ENCODE assay signal across 1 cellular context in genomic region chr12:121888478-121889266, GRCh38.
TF ChIP-seq lines count a peak whose summit lies in the region.

TSS of gene PSMD9 (plus strand) at chr12:121888790. CDS start at chr12:121888857, 67 bp downstream.

TF ChIP-seq in HepG2, 621 proteins besides CTCF, POLR2A, EP300 and RAD21 (continued from another document and continues in another):
- TF ChIP-seq ZNF768 (CRISPR knock-in tag; IDR thresholded peaks at IDR 0.05): peak; percentile 79; the same call in 1 of the 2 replicates
- TF ChIP-seq ZNF557 (CRISPR knock-in tag; IDR thresholded peaks at IDR 0.05): 0 out of 2 replicates have a peak, but pooled peaks have one; percentile 30
- peak; percentile 83; the same call in 1 of the 2 replicates for TF ChIP-seq ZBTB38 (CRISPR knock-in tag; IDR thresholded peaks at IDR 0.05)
- TF ChIP-seq ZNF839 (CRISPR knock-in tag; IDR thresholded peaks at IDR 0.05; ENCODE audit: borderline replicate concordance): 0 out of 2 replicates have a peak, but pooled peaks have one; percentile 69
- TF ChIP-seq MAFK (conservative IDR thresholded peaks at IDR 0.05 in 1 of 2, IDR thresholded peaks at IDR 0.05 in 1 of 2; ENCODE audit: low read length in 2 of 2): no peak; a peak in 1 of 4 replicates
- TF ChIP-seq, protein P1, sequence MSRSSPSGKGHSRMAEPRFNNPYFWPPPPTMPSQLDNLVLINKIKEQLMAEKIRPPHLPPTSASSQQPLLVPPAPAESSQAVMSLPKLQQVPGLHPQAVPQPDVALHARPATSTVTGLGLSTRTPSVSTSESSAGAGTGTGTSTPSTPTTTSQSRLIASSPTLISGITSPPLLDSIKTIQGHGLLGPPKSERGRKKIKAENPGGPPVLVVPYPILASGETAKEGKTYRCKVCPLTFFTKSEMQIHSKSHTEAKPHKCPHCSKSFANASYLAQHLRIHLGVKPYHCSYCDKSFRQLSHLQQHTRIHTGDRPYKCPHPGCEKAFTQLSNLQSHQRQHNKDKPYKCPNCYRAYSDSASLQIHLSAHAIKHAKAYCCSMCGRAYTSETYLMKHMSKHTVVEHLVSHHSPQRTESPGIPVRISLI (CRISPR knock-in tag; IDR thresholded peaks at IDR 0.05; ENCODE audit: borderline replicate concordance): peak; percentile 79; the same call in 1 of the 2 replicates
- TF ChIP-seq MTA3 (CRISPR knock-in tag; IDR thresholded peaks at IDR 0.05): no peak
- peak; percentile 42; the same call in 1 of the 2 replicates for TF ChIP-seq DPF2 (CRISPR knock-in tag; IDR thresholded peaks at IDR 0.05; ENCODE audit: borderline replicate concordance, low read depth)
- TF ChIP-seq HNRNPUL1 (IDR thresholded peaks at IDR 0.05; ENCODE audit: low read depth, low read length): no peak
- TF ChIP-seq HOXD1 (CRISPR knock-in tag; IDR thresholded peaks at IDR 0.05): 0 out of 2 replicates have a peak, but pooled peaks have one; percentile 11
- TF ChIP-seq, protein P2, sequence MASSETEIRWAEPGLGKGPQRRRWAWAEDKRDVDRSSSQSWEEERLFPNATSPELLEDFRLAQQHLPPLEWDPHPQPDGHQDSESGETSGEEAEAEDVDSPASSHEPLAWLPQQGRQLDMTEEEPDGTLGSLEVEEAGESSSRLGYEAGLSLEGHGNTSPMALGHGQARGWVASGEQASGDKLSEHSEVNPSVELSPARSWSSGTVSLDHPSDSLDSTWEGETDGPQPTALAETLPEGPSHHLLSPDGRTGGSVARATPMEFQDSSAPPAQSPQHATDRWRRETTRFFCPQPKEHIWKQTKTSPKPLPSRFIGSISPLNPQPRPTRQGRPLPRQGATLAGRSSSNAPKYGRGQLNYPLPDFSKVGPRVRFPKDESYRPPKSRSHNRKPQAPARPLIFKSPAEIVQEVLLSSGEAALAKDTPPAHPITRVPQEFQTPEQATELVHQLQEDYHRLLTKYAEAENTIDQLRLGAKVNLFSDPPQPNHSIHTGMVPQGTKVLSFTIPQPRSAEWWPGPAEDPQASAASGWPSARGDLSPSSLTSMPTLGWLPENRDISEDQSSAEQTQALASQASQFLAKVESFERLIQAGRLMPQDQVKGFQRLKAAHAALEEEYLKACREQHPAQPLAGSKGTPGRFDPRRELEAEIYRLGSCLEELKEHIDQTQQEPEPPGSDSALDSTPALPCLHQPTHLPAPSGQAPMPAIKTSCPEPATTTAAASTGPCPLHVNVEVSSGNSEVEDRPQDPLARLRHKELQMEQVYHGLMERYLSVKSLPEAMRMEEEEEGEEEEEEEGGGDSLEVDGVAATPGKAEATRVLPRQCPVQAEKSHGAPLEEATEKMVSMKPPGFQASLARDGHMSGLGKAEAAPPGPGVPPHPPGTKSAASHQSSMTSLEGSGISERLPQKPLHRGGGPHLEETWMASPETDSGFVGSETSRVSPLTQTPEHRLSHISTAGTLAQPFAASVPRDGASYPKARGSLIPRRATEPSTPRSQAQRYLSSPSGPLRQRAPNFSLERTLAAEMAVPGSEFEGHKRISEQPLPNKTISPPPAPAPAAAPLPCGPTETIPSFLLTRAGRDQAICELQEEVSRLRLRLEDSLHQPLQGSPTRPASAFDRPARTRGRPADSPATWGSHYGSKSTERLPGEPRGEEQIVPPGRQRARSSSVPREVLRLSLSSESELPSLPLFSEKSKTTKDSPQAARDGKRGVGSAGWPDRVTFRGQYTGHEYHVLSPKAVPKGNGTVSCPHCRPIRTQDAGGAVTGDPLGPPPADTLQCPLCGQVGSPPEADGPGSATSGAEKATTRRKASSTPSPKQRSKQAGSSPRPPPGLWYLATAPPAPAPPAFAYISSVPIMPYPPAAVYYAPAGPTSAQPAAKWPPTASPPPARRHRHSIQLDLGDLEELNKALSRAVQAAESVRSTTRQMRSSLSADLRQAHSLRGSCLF (CRISPR knock-in tag; IDR thresholded peaks at IDR 0.05; ENCODE audit: borderline replicate concordance): no peak
- peak; percentile 35; the same call in 1 of the 2 replicates for TF ChIP-seq HNF4G (IDR thresholded peaks at IDR 0.05; ENCODE audit: borderline replicate concordance, low read depth, low read length)
- TF ChIP-seq HNF4G (CRISPR knock-in tag; IDR thresholded peaks at IDR 0.05; ENCODE audit: borderline replicate concordance, low read depth): no peak
- peak; percentile 88 for TF ChIP-seq ELF3 (CRISPR knock-in tag; IDR thresholded peaks at IDR 0.05)
- no peak for TF ChIP-seq RFX1 (IDR thresholded peaks at IDR 0.05)
- 0 out of 2 replicates have a peak, but pooled peaks have one; percentile 38 for TF ChIP-seq U2AF2 (IDR thresholded peaks at IDR 0.05; ENCODE audit: low read depth, low read length)
- TF ChIP-seq, protein P3, sequence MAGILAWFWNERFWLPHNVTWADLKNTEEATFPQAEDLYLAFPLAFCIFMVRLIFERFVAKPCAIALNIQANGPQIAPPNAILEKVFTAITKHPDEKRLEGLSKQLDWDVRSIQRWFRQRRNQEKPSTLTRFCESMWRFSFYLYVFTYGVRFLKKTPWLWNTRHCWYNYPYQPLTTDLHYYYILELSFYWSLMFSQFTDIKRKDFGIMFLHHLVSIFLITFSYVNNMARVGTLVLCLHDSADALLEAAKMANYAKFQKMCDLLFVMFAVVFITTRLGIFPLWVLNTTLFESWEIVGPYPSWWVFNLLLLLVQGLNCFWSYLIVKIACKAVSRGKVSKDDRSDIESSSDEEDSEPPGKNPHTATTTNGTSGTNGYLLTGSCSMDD (CRISPR knock-in tag; IDR thresholded peaks at IDR 0.05): no peak
- no peak for TF ChIP-seq SMARCC2 (IDR thresholded peaks at IDR 0.05)
- TF ChIP-seq, protein P4, sequence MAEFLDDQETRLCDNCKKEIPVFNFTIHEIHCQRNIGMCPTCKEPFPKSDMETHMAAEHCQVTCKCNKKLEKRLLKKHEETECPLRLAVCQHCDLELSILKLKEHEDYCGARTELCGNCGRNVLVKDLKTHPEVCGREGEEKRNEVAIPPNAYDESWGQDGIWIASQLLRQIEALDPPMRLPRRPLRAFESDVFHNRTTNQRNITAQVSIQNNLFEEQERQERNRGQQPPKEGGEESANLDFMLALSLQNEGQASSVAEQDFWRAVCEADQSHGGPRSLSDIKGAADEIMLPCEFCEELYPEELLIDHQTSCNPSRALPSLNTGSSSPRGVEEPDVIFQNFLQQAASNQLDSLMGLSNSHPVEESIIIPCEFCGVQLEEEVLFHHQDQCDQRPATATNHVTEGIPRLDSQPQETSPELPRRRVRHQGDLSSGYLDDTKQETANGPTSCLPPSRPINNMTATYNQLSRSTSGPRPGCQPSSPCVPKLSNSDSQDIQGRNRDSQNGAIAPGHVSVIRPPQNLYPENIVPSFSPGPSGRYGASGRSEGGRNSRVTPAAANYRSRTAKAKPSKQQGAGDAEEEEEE (CRISPR knock-in tag; IDR thresholded peaks at IDR 0.05; ENCODE audit: borderline replicate concordance): no peak
- TF ChIP-seq ZNF431 (CRISPR knock-in tag; IDR thresholded peaks at IDR 0.05; ENCODE audit: borderline replicate concordance, low read depth): peak; percentile 49; the same call in 1 of the 2 replicates
- TF ChIP-seq TGIF2 (CRISPR knock-in tag; IDR thresholded peaks at IDR 0.05): peak; percentile 86
- TF ChIP-seq SALL2 (CRISPR knock-in tag; IDR thresholded peaks at IDR 0.05): no peak; the same call in 1 of the 2 replicates
- no peak for TF ChIP-seq RBAK (CRISPR knock-in tag; IDR thresholded peaks at IDR 0.05)
- TF ChIP-seq ZBTB49 (CRISPR knock-in tag; IDR thresholded peaks at IDR 0.05; ENCODE audit: borderline replicate concordance): no peak
- TF ChIP-seq, protein P5, sequence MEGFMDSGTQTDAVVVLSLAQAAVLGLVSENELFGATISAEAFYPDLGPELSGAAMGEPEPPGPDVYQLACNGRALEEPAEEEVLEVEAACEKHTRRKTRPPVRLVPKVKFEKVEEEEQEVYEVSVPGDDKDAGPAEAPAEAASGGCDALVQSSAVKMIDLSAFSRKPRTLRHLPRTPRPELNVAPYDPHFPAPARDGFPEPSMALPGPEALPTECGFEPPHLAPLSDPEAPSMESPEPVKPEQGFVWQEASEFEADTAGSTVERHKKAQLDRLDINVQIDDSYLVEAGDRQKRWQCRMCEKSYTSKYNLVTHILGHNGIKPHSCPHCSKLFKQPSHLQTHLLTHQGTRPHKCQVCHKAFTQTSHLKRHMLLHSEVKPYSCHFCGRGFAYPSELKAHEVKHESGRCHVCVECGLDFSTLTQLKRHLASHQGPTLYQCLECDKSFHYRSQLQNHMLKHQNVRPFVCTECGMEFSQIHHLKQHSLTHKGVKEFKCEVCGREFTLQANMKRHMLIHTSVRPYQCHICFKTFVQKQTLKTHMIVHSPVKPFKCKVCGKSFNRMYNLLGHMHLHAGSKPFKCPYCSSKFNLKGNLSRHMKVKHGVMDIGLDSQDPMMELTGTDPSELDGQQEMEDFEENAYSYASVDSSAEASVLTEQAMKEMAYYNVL (CRISPR knock-in tag; IDR thresholded peaks at IDR 0.05; ENCODE audit: borderline replicate concordance): peak; percentile 84; the same call in 1 of the 2 replicates
- TF ChIP-seq SNAPC4 (CRISPR knock-in tag; IDR thresholded peaks at IDR 0.05): peak; percentile 95
- no peak for TF ChIP-seq THYN1 (CRISPR knock-in tag; IDR thresholded peaks at IDR 0.05; ENCODE audit: borderline replicate concordance, low read depth)
- no peak; the same call in 1 of the 2 replicates for TF ChIP-seq EHMT2 (IDR thresholded peaks at IDR 0.05; ENCODE audit: borderline replicate concordance, low read depth, low read length)
- TF ChIP-seq ZKSCAN1 (IDR thresholded peaks at IDR 0.05; ENCODE audit: low read length): no peak; the same call in 1 of the 2 replicates
- TF ChIP-seq RCOR2 (CRISPR knock-in tag; IDR thresholded peaks at IDR 0.05): peak; percentile 99
- TF ChIP-seq ATM (IDR thresholded peaks at IDR 0.05; ENCODE audit: borderline replicate concordance): no peak
- peak; percentile 38; the same call in 1 of the 2 replicates for TF ChIP-seq HNF4A (CRISPR knock-in tag; IDR thresholded peaks at IDR 0.05)
- peak; percentile 93 for TF ChIP-seq ARID2 (CRISPR knock-in tag; IDR thresholded peaks at IDR 0.05; ENCODE audit: borderline replicate concordance)
- peak; percentile 88 for TF ChIP-seq ASH2L (IDR thresholded peaks at IDR 0.05; ENCODE audit: insufficient read length, low read depth, low read length)
- TF ChIP-seq KDM5A (IDR thresholded peaks at IDR 0.05; ENCODE audit: borderline replicate concordance, low read length): peak; percentile 83; the same call in 1 of the 2 replicates
- 0 out of 2 replicates have a peak, but pooled peaks have one; percentile 62 for TF ChIP-seq ZXDC (CRISPR knock-in tag; IDR thresholded peaks at IDR 0.05)
- peak; percentile 85 for TF ChIP-seq AKAP8 (CRISPR knock-in tag; IDR thresholded peaks at IDR 0.05)
- TF ChIP-seq ZNF543 (CRISPR knock-in tag; IDR thresholded peaks at IDR 0.05): peak; percentile 98
